Comparison of ENCODE assay signal across 19 cellular contexts in the genomic region with DNA sequence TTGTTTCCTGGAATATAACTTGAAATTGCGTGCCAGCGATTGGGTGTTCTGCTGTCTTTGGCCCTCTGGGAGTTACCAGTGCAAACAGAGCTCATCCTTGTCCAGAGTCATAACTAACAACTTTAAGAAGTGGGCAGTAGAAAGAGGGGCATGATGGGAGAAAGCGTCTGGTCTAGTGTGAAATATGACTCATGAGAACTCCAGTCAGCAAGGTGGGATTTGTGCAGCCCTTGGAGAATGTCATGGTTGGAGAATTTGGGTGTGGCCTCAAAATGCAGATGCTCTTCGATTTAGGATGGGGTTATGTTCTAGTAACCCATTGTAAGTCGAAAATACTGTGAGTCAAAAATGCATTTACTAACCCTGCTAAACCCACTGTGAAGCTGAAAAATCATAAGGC. TPM values are rescaled to one million over a fixed set of nuclear protein-coding genes. Genes with fewer than 3 reads are reported as not detected.
DNase-seq lines count a peak whose midpoint lies in the region; ATAC-seq, FAIRE-seq and TF ChIP-seq lines count a peak whose summit lies in the region.
"Had no signal": no experiment of that assay in that cellular context is flagged by ENCODE, and none has a peak within 500 bp of the region (broad histone marks: within the 10 kb centered on the region; RNA-seq: fewer than 3 reads in every experiment).

No MANE protein-coding gene starts in this region.

- H3K4me1 Mint-ChIP-seq in activated T-helper 17 cell treated with anti-CD3 and anti-CD28 coated beads, Interleukin-2, amount 50 U/mL, for 72 hours = peaks cover 11% of the 10 kb centered on the region

- no peak for ATAC-seq in HG02840 (IDR thresholded peaks at IDR 0.05; ENCODE audit: low FRiP score, unreplicated experiment)
- no peak for ATAC-seq in activated T-helper 17 cell treated with anti-CD3 and anti-CD28 coated beads, Interleukin-2, amount 50 U/mL, for 72 hours (replicated peaks)
- ATAC-seq: sciatic nerve had no signal

- TF ChIP-seq CTCF in bronchial epithelial cell (IDR thresholded peaks at IDR 0.05; ENCODE audit: insufficient read depth, low read length, severe bottlenecking) (no peak), coronary artery (IDR thresholded peaks at IDR 0.05) (no peak)

- no peak overlapping the region for H3K4me2 ChIP-seq in mesenchymal stem cell (ENCODE audit: low read length, poor library complexity, severe bottlenecking)
- H3K4me2 ChIP-seq: KMS-11, PC-9 had no signal

- no peak overlapping the region for H3K4ac ChIP-seq in mesenchymal stem cell (ENCODE audit: low read depth in 1 of 2, low read length in 2 of 2)

- no peak overlapping the region for H2AFZ ChIP-seq in mesenchymal stem cell (ENCODE audit: low read depth, low read length)
- H2AFZ ChIP-seq: PC-9 had no signal

- no peak overlapping the region for H3K4me3 ChIP-seq in bronchial epithelial cell (ENCODE audit: low read depth, low read length)
- no peak overlapping the region for H3K4me3 ChIP-seq in mesenchymal stem cell (ENCODE audit: insufficient read depth in 1 of 2, low read depth in 1 of 2, low read length in 2 of 2)
- H3K4me3 ChIP-seq in coronary artery = no peak overlapping the region
- H3K4me3 ChIP-seq: PC-9, upper lobe of left lung had no signal

- H3K4me1 ChIP-seq in mesenchymal stem cell (ENCODE audit: control insufficient read depth, insufficient read depth, low read depth, low read length) = peaks cover 12% of the 10 kb centered on the region

- H3K79me1 ChIP-seq in mesenchymal stem cell (replicated peaks; ENCODE audit: low read length, poor library complexity, severe bottlenecking) = peaks cover 32% of the 10 kb centered on the region

- H3K9me3 Mint-ChIP-seq in activated T-helper 17 cell treated with anti-CD3 and anti-CD28 coated beads, Interleukin-2, amount 50 U/mL, for 72 hours = no peaks in the 10 kb centered on the region

- no peak overlapping the region for H2BK5ac ChIP-seq in mesenchymal stem cell (ENCODE audit: low read depth, low read length, poor library complexity, severe bottlenecking)

- no peaks in the 10 kb centered on the region for H3K9me3 ChIP-seq in mesenchymal stem cell (ENCODE audit: control insufficient read depth, low read length)
- H3K9me3 ChIP-seq: upper lobe of left lung had no signal

- H2BK15ac ChIP-seq in mesenchymal stem cell (ENCODE audit: low read depth, poor library complexity, severe bottlenecking) = no peak overlapping the region

- DNase-seq in A172 (ENCODE audit: low spot score) (peak; percentile 88), HT1080 (ENCODE audit: low read depth) (peak; percentile 84), bronchial epithelial cell (ENCODE audit: low read depth) (peak; percentile 68), mesenchymal stem cell (peak; percentile 87), NCI-H1694 treated with DMSO at 0.1 percent for 48 hours (lab: John Stamatoyannopoulos, UW) (no peak), coronary artery (ENCODE audit: low spot score) (no peak)
- DNase-seq: ACHN; activated CD8-positive, alpha-beta memory T cell treated with anti-CD3 and anti-CD28 coated beads, Interleukin-2, amount 50 U/mL, for 4 hours; aorta; DMS79; NCI-H2107; PC-9; upper lobe of left lung had no signal

- FAIRE-seq in bronchial epithelial cell (lab: Jason Lieb, UNC) = no peak
- FAIRE-seq: endothelial cell of umbilical vein, TTC549 had no signal

- H3K27ac ChIP-seq in mesenchymal stem cell (ENCODE audit: low read length, poor library complexity, severe bottlenecking) (peak overlapping the region; percentile 19), coronary artery (no peak overlapping the region)
- H3K27ac ChIP-seq: KMS-11, PC-9, upper lobe of left lung had no signal

- WGBS in mesenchymal stem cell = 15% methylated on average over 4 of the region's 5 CpGs

- no peak overlapping the region for H3K18ac ChIP-seq in mesenchymal stem cell (ENCODE audit: low read depth in 1 of 2, low read length in 2 of 2)

- peak overlapping the region in 1 of 2 experiments; percentile 64 for H2BK12ac ChIP-seq in mesenchymal stem cell (ENCODE audit: low read length in 2 of 2)

- no peak overlapping the region for H4K91ac ChIP-seq in mesenchymal stem cell (ENCODE audit: low read length)

- no peak overlapping the region for H2AK5ac ChIP-seq in mesenchymal stem cell (ENCODE audit: low read length, severe bottlenecking)

- H3K9ac ChIP-seq in mesenchymal stem cell (ENCODE audit: low read length) = no peak overlapping the region
- H3K9ac ChIP-seq: KMS-11 had no signal

- H3K27me3 ChIP-seq in bronchial epithelial cell (ENCODE audit: control insufficient read depth, insufficient read depth, low read length) (no peaks in the 10 kb centered on the region), mesenchymal stem cell (ENCODE audit: control insufficient read depth in 1 of 2, insufficient read depth in 1 of 2, low read length in 2 of 2) (no peaks in the 10 kb centered on the region)
- H3K27me3 ChIP-seq: upper lobe of left lung had no signal

- no peak overlapping the region for H4K8ac ChIP-seq in mesenchymal stem cell (ENCODE audit: low read length)

- H3K27me3 Mint-ChIP-seq in activated T-helper 17 cell treated with anti-CD3 and anti-CD28 coated beads, Interleukin-2, amount 50 U/mL, for 72 hours = no peaks in the 10 kb centered on the region

- H3K36me3 ChIP-seq in bronchial epithelial cell (ENCODE audit: control insufficient read depth, insufficient read depth, low read length) (peaks cover 1% of the 10 kb centered on the region), mesenchymal stem cell (ENCODE audit: control insufficient read depth in 1 of 2, insufficient read depth in 2 of 2, low read depth in 1 of 2, low read length in 2 of 2) (peaks cover 0 to 20% of the 10 kb centered on the region in 2 experiments)

- no peak overlapping the region for H2BK120ac ChIP-seq in mesenchymal stem cell (ENCODE audit: low read depth, low read length)

- H3K14ac ChIP-seq in mesenchymal stem cell (ENCODE audit: low read length in 2 of 2) = no peak overlapping the region

- no peak overlapping the region for H3K4me3 Mint-ChIP-seq in activated T-helper 17 cell treated with anti-CD3 and anti-CD28 coated beads, Interleukin-2, amount 50 U/mL, for 72 hours

- H3K36me3 Mint-ChIP-seq in activated T-helper 17 cell treated with anti-CD3 and anti-CD28 coated beads, Interleukin-2, amount 50 U/mL, for 72 hours (ENCODE audit: low read depth) = peaks cover 88% of the 10 kb centered on the region

- H3K23ac ChIP-seq in mesenchymal stem cell (ENCODE audit: low read length in 2 of 2) = no peak overlapping the region

- H3K27ac Mint-ChIP-seq in activated T-helper 17 cell treated with anti-CD3 and anti-CD28 coated beads, Interleukin-2, amount 50 U/mL, for 72 hours = no peak overlapping the region

RNA-seq across cellular contexts. Expression of gene ATP1B1, which starts 12.9 kb away (rescaled TPM):
- 44.8 and 60.1 TPM in 2 replicates for total RNA-seq in A172 (2014; rRNA removed; shearing (Covaris generic))
- total RNA-seq in HT1080 (2014; rRNA removed; shearing (Covaris generic)) = 23.1 and 35.9 TPM in 2 replicates
- polyA plus RNA-seq in HT1080 (2015; cell fraction: cytosol; rRNA removed) = 38.9 and 43.2 TPM in 2 replicates
- 48.0 and 49.1 TPM in 2 replicates for polyA plus RNA-seq in HT1080 (2015; cell fraction: nucleus; rRNA removed)
- 49.0 and 79.4 TPM in 2 replicates for total RNA-seq in bronchial epithelial cell
- polyA plus RNA-seq in mesenchymal stem cell (2013, experiment 1 of 2) = 59.9 TPM
- polyA plus RNA-seq in mesenchymal stem cell (2013, experiment 2 of 2) = 62.4 TPM
- 10 to 100 TPM in 1 of 2 donors, 1 to 10 TPM in 1; 3.4 to 51.8 TPM for total RNA-seq in activated T-helper 17 cell treated with anti-CD3 and anti-CD28 coated beads, Interleukin-2, amount 50 U/mL, for 72 hours

Comparison
In these comparisons a context has a peak if more than half of its experiments do, and no peak if none do; other contexts are left out.
1. DNase-seq: peak in A172 (single experiment), HT1080 (single experiment), bronchial epithelial cell (single experiment) and mesenchymal stem cell (single experiment); none in NCI-H1694 treated with DMSO at 0.1 percent for 48 hours (single experiment) and coronary artery (single experiment).